ENCODE assay signal across 21 cellular contexts in genomic region chr2:188940171-188940570, GRCh38. TPM values are rescaled to one million over a fixed set of nuclear protein-coding genes. Genes with fewer than 3 reads are reported as not detected.
A peak's percentile ranks its signal among the peaks of the same experiment; 100 is the strongest.
DNase-seq lines count a peak whose midpoint lies in the region; ATAC-seq, FAIRE-seq and TF ChIP-seq lines count a peak whose summit lies in the region.
"Had no signal": no experiment of that assay in that cellular context is flagged by ENCODE, and none has a peak within 500 bp of the region (broad histone marks: within the 10 kb centered on the region; RNA-seq: fewer than 3 reads in every experiment).

No MANE protein-coding gene starts in this region.

- CTCF ChIA-PET in A673 (lab: Charles Lee) (no interaction called here), PC-3 (lab: Charles Lee) (no interaction called here)

- H3K4ac ChIP-seq in neuronal stem cell (ENCODE audit: low read length), result no peak overlapping the region

- peaks cover 14% of the 10 kb centered on the region for H3K4me1 ChIP-seq in A673 (ENCODE audit: insufficient read depth, low read length, poor library complexity, severe bottlenecking)
- H3K4me1 ChIP-seq in astrocyte (ENCODE audit: insufficient read depth, low read length), result no peaks in the 10 kb centered on the region
- peaks cover 0 to 31% (median 0%) of the 10 kb centered on the region in 12 donors for H3K4me1 ChIP-seq in heart left ventricle
- H3K4me1 ChIP-seq in neuronal stem cell (ENCODE audit: control insufficient read depth in 2 of 2, insufficient read depth in 1 of 2, low read depth in 1 of 2, low read length in 2 of 2), result no peaks in the 10 kb centered on the region
- H3K4me1 ChIP-seq in PC-3 (ENCODE audit: insufficient read depth, low read length), result no peaks in the 10 kb centered on the region
- H3K4me1 ChIP-seq: A549, parathyroid adenoma had no signal

- H3K27ac Mint-ChIP-seq in astrocyte (ENCODE audit: unreplicated experiment), result no peak overlapping the region
- H3K27ac Mint-ChIP-seq: WTC11 had no signal

- H3F3A ChIP-seq in PC-3 (ENCODE audit: low read length, unreplicated experiment), result no peaks in the 10 kb centered on the region

- no peak for TF ChIP-seq POLR2A in heart left ventricle (IDR thresholded peaks at IDR 0.05)

- H3K27me3 ChIP-seq in A673 (replicated peaks; ENCODE audit: insufficient read depth, low read depth, low read length, poor library complexity), result no peaks in the 10 kb centered on the region
- H3K27me3 ChIP-seq in astrocyte (ENCODE audit: insufficient read depth, low read length), result no peaks in the 10 kb centered on the region
- no peaks in the 10 kb centered on the region for H3K27me3 ChIP-seq in heart left ventricle
- no peaks in the 10 kb centered on the region for H3K27me3 ChIP-seq in neuronal stem cell (ENCODE audit: control insufficient read depth in 3 of 3, insufficient read depth in 3 of 3, low read depth in 1 of 3, low read length in 3 of 3)
- H3K27me3 ChIP-seq in H7 (ENCODE audit: control insufficient read depth, insufficient read depth, low read length), result no peaks in the 10 kb centered on the region
- no peaks in the 10 kb centered on the region for H3K27me3 ChIP-seq in PC-3 (ENCODE audit: low read length)
- H3K27me3 ChIP-seq: body of pancreas had no signal

- no peak overlapping the region for H4K91ac ChIP-seq in neuronal stem cell (ENCODE audit: low read depth, low read length, poor library complexity)

- ATAC-seq in heart left ventricle (peak in 3 of 4 donors; percentile 41 to 80 (median 52)), PC-3 (no peak)
- ATAC-seq: A549, body of pancreas, Panc1, WTC11 had no signal

- peaks cover 2% of the 10 kb centered on the region for H3K79me1 ChIP-seq in neuronal stem cell (ENCODE audit: low read depth, low read length)

- no peak overlapping the region for H2BK5ac ChIP-seq in neuronal stem cell (ENCODE audit: low read length)

- no peak overlapping the region for H3K14ac ChIP-seq in neuronal stem cell (ENCODE audit: low read length)

- H3K4me3 ChIP-seq in A673 (ENCODE audit: low read depth, low read length, poor library complexity, severe bottlenecking), result no peak overlapping the region
- no peak overlapping the region for H3K4me3 ChIP-seq in astrocyte (ENCODE audit: insufficient read depth, low read depth, low read length)
- peak overlapping the region in 1 of 12 donors; percentile 8 for H3K4me3 ChIP-seq in heart left ventricle
- no peak overlapping the region for H3K4me3 ChIP-seq in neuronal stem cell (ENCODE audit: low read length in 2 of 2)
- no peak overlapping the region for H3K4me3 ChIP-seq in H7 (ENCODE audit: insufficient read depth, low read depth, low read length)
- H3K4me3 ChIP-seq in PC-3 (ENCODE audit: low read length), result no peak overlapping the region
- H3K4me3 ChIP-seq: A549, body of pancreas had no signal

- no peaks in the 10 kb centered on the region for H3K9me3 ChIP-seq in A673 (ENCODE audit: low read depth, low read length, poor library complexity, severe bottlenecking)
- H3K9me3 ChIP-seq in astrocyte (ENCODE audit: insufficient read depth, low read depth, low read length), result no peaks in the 10 kb centered on the region
- peaks cover 0 to 7% (median 0%) of the 10 kb centered on the region in 12 donors for H3K9me3 ChIP-seq in heart left ventricle
- peaks cover 0 to 2% of the 10 kb centered on the region in 2 donors for H3K9me3 ChIP-seq in neuronal stem cell (replicated peaks in 1 of 2; ENCODE audit: control insufficient read depth in 2 of 2, insufficient read depth in 1 of 2, low read depth in 1 of 2, low read length in 2 of 2)
- H3K9me3 ChIP-seq in PC-3 (ENCODE audit: low read length), result no peaks in the 10 kb centered on the region
- H3K9me3 ChIP-seq: A549, body of pancreas had no signal

- H2AK5ac ChIP-seq in neuronal stem cell (ENCODE audit: low read depth, low read length), result no peak overlapping the region

- BruUV-seq in A673 (replicated peaks; lab: Mats Ljungman, UMichigan) (no TSS peak), PC-3 (replicated peaks; lab: Mats Ljungman, UMichigan) (no TSS peak)

- no peaks in the 10 kb centered on the region for H3K9me2 ChIP-seq in PC-3 (replicated peaks; ENCODE audit: low read length)

- H3K9me3 Mint-ChIP-seq in astrocyte (ENCODE audit: unreplicated experiment), result peaks cover 3% of the 10 kb centered on the region

- intact Hi-C loops in A673 (cut with micrococcal nuclease; ENCODE audit: unreplicated experiment) (no loop called here), heart left ventricle (cut with DNase I) (no loop called here), PC-3 (cut with micrococcal nuclease) (no loop called here)

- H3K79me2 ChIP-seq in astrocyte (ENCODE audit: insufficient read depth, low read length) (no peaks in the 10 kb centered on the region), PC-3 (ENCODE audit: low read length) (no peaks in the 10 kb centered on the region)
- H3K79me2 ChIP-seq: parathyroid adenoma had no signal

- H2BK120ac ChIP-seq in neuronal stem cell (ENCODE audit: low read depth, low read length), result no peak overlapping the region

- H4K20me1 ChIP-seq in astrocyte (ENCODE audit: insufficient read depth, low read length) (no peaks in the 10 kb centered on the region), PC-3 (ENCODE audit: low read length) (no peaks in the 10 kb centered on the region)

- H2AFZ ChIP-seq in astrocyte (ENCODE audit: low read depth, low read length) (peak overlapping the region; percentile 55), neuronal stem cell (ENCODE audit: low read length) (peak overlapping the region; percentile 25), PC-3 (ENCODE audit: low read length) (no peak overlapping the region)
- H2AFZ ChIP-seq: parathyroid adenoma had no signal

- no peak overlapping the region for H3K23ac ChIP-seq in neuronal stem cell (ENCODE audit: low read depth, low read length, poor library complexity)

- no peak overlapping the region for H3K9ac ChIP-seq in astrocyte (ENCODE audit: low read length)
- H3K9ac ChIP-seq in neuronal stem cell (ENCODE audit: low read depth, low read length, poor library complexity), result no peak overlapping the region
- H3K9ac ChIP-seq in PC-3 (ENCODE audit: low read length), result no peak overlapping the region
- H3K9ac ChIP-seq: parathyroid adenoma had no signal

- H3K4me2 ChIP-seq in astrocyte (ENCODE audit: low read length) (no peak overlapping the region), neuronal stem cell (ENCODE audit: insufficient read depth, low read length, poor library complexity, severe bottlenecking) (no peak overlapping the region), PC-3 (ENCODE audit: low read length) (no peak overlapping the region)
- H3K4me2 ChIP-seq: A549 had no signal

- POLR2A ChIA-PET in A673 (lab: Charles Lee; ENCODE audit: low non-redundant PET), result no interaction called here
- POLR2A ChIA-PET in PC-3 (lab: Charles Lee; ENCODE audit: unreplicated experiment), result no interaction called here

- no peak overlapping the region for H2BK15ac ChIP-seq in neuronal stem cell (ENCODE audit: low read length)

- FAIRE-seq in astrocyte (lab: Jason Lieb, UNC), result no peak
- FAIRE-seq: A549 had no signal

- H3K18ac ChIP-seq in neuronal stem cell (ENCODE audit: low read length), result no peak overlapping the region

- H3K27ac ChIP-seq in A673 (ENCODE audit: low read depth, low read length, poor library complexity, severe bottlenecking), result no peak overlapping the region
- H3K27ac ChIP-seq in astrocyte (ENCODE audit: low read depth, low read length), result no peak overlapping the region
- peak overlapping the region in 11 of 12 donors; percentile 3 to 63 (median 49) for H3K27ac ChIP-seq in heart left ventricle
- no peak overlapping the region for H3K27ac ChIP-seq in neuronal stem cell (replicated peaks; ENCODE audit: low read length)
- H3K27ac ChIP-seq in PC-3 (ENCODE audit: low read length), result no peak overlapping the region
- H3K27ac ChIP-seq: A549, body of pancreas, parathyroid adenoma had no signal

- TF ChIP-seq CTCF in A673 (conservative IDR thresholded peaks at IDR 0.05; ENCODE audit: low read depth, low read length), result no peak
- no peak for TF ChIP-seq CTCF in astrocyte (IDR thresholded peaks at IDR 0.05; ENCODE audit: insufficient read depth, low read depth, low read length)
- TF ChIP-seq CTCF in heart left ventricle (IDR thresholded peaks at IDR 0.05), result no peak
- TF ChIP-seq CTCF in PC-3 (conservative IDR thresholded peaks at IDR 0.05; ENCODE audit: low read depth, low read length), result no peak

- H4K8ac ChIP-seq in neuronal stem cell (ENCODE audit: low read depth, low read length), result no peak overlapping the region

- DNase-seq in A673 (ENCODE audit: low spot score) (peak; percentile 49), astrocyte (ENCODE audit: low read depth) (peak; percentile 69), heart left ventricle (peak in 3 of 5 donors; percentile 42 to 51 (median 48)), neuronal stem cell (ENCODE audit: low spot score) (no peak), D341Med (ENCODE audit: low spot score) (no peak), NCI-H1092 treated with DMSO at 0.1 percent for 48 hours (lab: John Stamatoyannopoulos, UW) (no peak), H7 (no peak), PC-3 (no peak)
- DNase-seq: activated effector memory CD4-positive, alpha-beta T cell treated with anti-CD3 and anti-CD28 coated beads, Interleukin-2, amount 50 U/mL, for 16 hours; body of pancreas; CD8-positive, alpha-beta memory T cell; foreskin melanocyte; midbrain; NCI-H187; NCI-H524 treated with DMSO at 0.1 percent for 48 hours; stimulated activated CD4-positive, alpha-beta T cell treated with anti-CD3 and anti-CD28 coated beads, Interleukin-15, amount 100 ng/mL, for 24 hours; SW 1271 had no signal

- WGBS in heart left ventricle, 4 donors, result 37 to 56% (median 49%) methylated on average over 4 of the region's 4 CpGs
- no CpG with 5 or more reads among the region's 4 CpGs for WGBS in neuronal stem cell (ENCODE audit: extremely low coverage in 2 of 2, insufficient read length in 2 of 2, insufficient replicate concordance in 1 of 2), 2 donors

- no peak overlapping the region for H3K4me3 Mint-ChIP-seq in astrocyte (ENCODE audit: unreplicated experiment)
- H3K4me3 Mint-ChIP-seq: CD8-positive, alpha-beta memory T cell; WTC11 had no signal

- H3K27me3 Mint-ChIP-seq in astrocyte (ENCODE audit: low read depth, unreplicated experiment), result no peaks in the 10 kb centered on the region
- H3K27me3 Mint-ChIP-seq: CD8-positive, alpha-beta memory T cell had no signal

- H3K36me3 Mint-ChIP-seq in astrocyte (ENCODE audit: low read depth, unreplicated experiment), result no peaks in the 10 kb centered on the region
- H3K36me3 Mint-ChIP-seq: CD8-positive, alpha-beta memory T cell had no signal

- no peak overlapping the region for H2BK12ac ChIP-seq in neuronal stem cell (ENCODE audit: low read length)

- peaks cover 5% of the 10 kb centered on the region for H3K4me1 Mint-ChIP-seq in astrocyte (ENCODE audit: low read depth, unreplicated experiment)
- H3K4me1 Mint-ChIP-seq: CD8-positive, alpha-beta memory T cell; WTC11 had no signal

- H3K36me3 ChIP-seq in A673 (ENCODE audit: insufficient read depth, low read length, poor library complexity, severe bottlenecking) (no peaks in the 10 kb centered on the region), astrocyte (ENCODE audit: insufficient read depth, low read length) (no peaks in the 10 kb centered on the region), heart left ventricle (no peaks in the 10 kb centered on the region), neuronal stem cell (replicated peaks in 1 of 2; ENCODE audit: control insufficient read depth in 2 of 2, insufficient read depth in 2 of 2, low read length in 2 of 2) (no peaks in the 10 kb centered on the region), H7 (replicated peaks; ENCODE audit: control insufficient read depth, insufficient read depth, low read length) (no peaks in the 10 kb centered on the region), PC-3 (ENCODE audit: low read depth, low read length) (no peaks in the 10 kb centered on the region)

RNA-seq across cellular contexts. Expression of gene COL3A1, which starts 34.0 kb away (rescaled TPM):
- total RNA-seq in A673 (2021) (12.6 and 23.7 TPM in 2 replicates), astrocyte (350 and 458 TPM in 2 replicates), heart left ventricle (1,000 to 10,000 TPM in 1 of 9 donors, 100 to 1,000 TPM in 3, 10 to 100 TPM in 5; 34.5 to 1,075 (median 97.4) TPM), PC-3 (2014; rRNA removed) (0.23 and 0.36 TPM in 2 replicates)
- 100 to 1,000 TPM in 1 of 2 donors, 10 to 100 TPM in 1; 17.6 to 241 TPM for polyA plus RNA-seq in heart left ventricle
- 0.06 TPM for polyA plus RNA-seq in neuronal stem cell (2013, experiment 1 of 2)
- 0.11 TPM for polyA plus RNA-seq in neuronal stem cell (2013, experiment 2 of 2)
- not detected in 2 replicates for total RNA-seq in H7 (2014; rRNA removed; shearing (Covaris generic))
- polyA plus RNA-seq: CD8-positive, alpha-beta memory T cell had no signal

Comparison
In these comparisons a context has a peak if more than half of its experiments do, and no peak if none do; other contexts are left out.
1. DNase-seq: peak in A673 (single experiment), astrocyte (single experiment) and heart left ventricle (3 of 5); none in neuronal stem cell (single experiment), D341Med (single experiment), NCI-H1092 treated with DMSO at 0.1 percent for 48 hours (single experiment), H7 (single experiment) and PC-3 (single experiment).
2. H3K27ac ChIP-seq: peak in heart left ventricle (11 of 12); none in A673 (single experiment), astrocyte (single experiment), neuronal stem cell (single experiment) and PC-3 (single experiment).